8 cellular contexts compared by ENCODE assay signal in genomic region chr2:9004338-9005204, GRCh38. TPM values are rescaled to one million over a fixed set of nuclear protein-coding genes. Genes with fewer than 3 reads are reported as not detected.
DNase-seq lines count a peak whose midpoint lies in the region; ATAC-seq and TF ChIP-seq lines count a peak whose summit lies in the region.

No MANE protein-coding gene starts in this region.

- H3K4me1 ChIP-seq in breast epithelium = no peaks in the 10 kb centered on the region
- no peaks in the 10 kb centered on the region for H3K4me1 ChIP-seq in urinary bladder (ENCODE audit: insufficient read depth)

- no peaks in the 10 kb centered on the region for H3K9me3 Mint-ChIP-seq in Calu3 (ENCODE audit: low read depth, unreplicated experiment)
- H3K9me3 Mint-ChIP-seq in memory B cell = no peaks in the 10 kb centered on the region

- CTCF ChIA-PET in Calu3 (lab: Charles Lee) = interaction anchor here (0.9 kb wide), 1 partner anchor 11 kb away, joined by 3 read pairs; no protein-coding TSS in a partner anchor

- H3K4me1 Mint-ChIP-seq in Calu3 (ENCODE audit: low read depth, unreplicated experiment) (peaks cover 26% of the 10 kb centered on the region), memory B cell (peaks cover 6% of the 10 kb centered on the region)

- no peaks in the 10 kb centered on the region for H3K9me3 ChIP-seq in breast epithelium

- TF ChIP-seq CTCF in Calu3 (IDR thresholded peaks at IDR 0.05; ENCODE audit: unreplicated experiment) (no peak), breast epithelium (IDR thresholded peaks at IDR 0.05) (no peak)

- H3K36me3 ChIP-seq in breast epithelium (no peaks in the 10 kb centered on the region), urinary bladder (ENCODE audit: insufficient read depth) (no peaks in the 10 kb centered on the region)

- TSS peak; percentile 65 for BruUV-seq in Calu3 (replicated peaks; lab: Mats Ljungman, UMichigan)

- H3K36me3 Mint-ChIP-seq in Calu3 (ENCODE audit: insufficient read depth, unreplicated experiment) = peaks cover 27% of the 10 kb centered on the region
- no peaks in the 10 kb centered on the region for H3K36me3 Mint-ChIP-seq in memory B cell

- H3K27me3 Mint-ChIP-seq in Calu3 (ENCODE audit: unreplicated experiment) (no peaks in the 10 kb centered on the region), memory B cell (peaks cover 9% of the 10 kb centered on the region)

- H3K27me3 ChIP-seq in breast epithelium = no peaks in the 10 kb centered on the region

- H3K4me3 ChIP-seq in Jurkat, Clone E6-1 (ENCODE audit: low read length) = peak overlapping the region; percentile 66
- H3K4me3 ChIP-seq in breast epithelium (peak overlapping the region; percentile 61 to 97 (median 85)), urinary bladder (ENCODE audit: low read depth, low read length) (peak overlapping the region; percentile 78)

- peak overlapping the region; percentile 92 for H3K4me3 Mint-ChIP-seq in Calu3 (ENCODE audit: low read depth, unreplicated experiment)
- peak overlapping the region; percentile 80 for H3K4me3 Mint-ChIP-seq in memory B cell

- peak overlapping the region; percentile 82 to 87 for H3K27ac ChIP-seq in breast epithelium
- H3K27ac ChIP-seq in urinary bladder (ENCODE audit: low read depth) = peak overlapping the region; percentile 95

- ATAC-seq in memory B cell (ENCODE audit: low read depth) (no peak), left lobe of liver (no peak), HG03469 (IDR thresholded peaks at IDR 0.05; ENCODE audit: unreplicated experiment) (no peak)

- DNase-seq in Calu3 (no peak), breast epithelium (ENCODE audit: low spot score in 2 of 2) (no peak), memory B cell (ENCODE audit: low spot score in 2 of 2) (peak in 1 of 2 donors; percentile 18), foreskin melanocyte (no peak), left lobe of liver (ENCODE audit: low spot score) (no peak)
- DNase-seq in Jurkat, Clone E6-1 (ENCODE audit: low read depth, low spot score) = no peak

- H3K27ac Mint-ChIP-seq in Calu3 (ENCODE audit: unreplicated experiment) = peak overlapping the region; percentile 84
- no peak overlapping the region for H3K27ac Mint-ChIP-seq in memory B cell

- WGBS in urinary bladder = 16% methylated on average over 25 of the region's 25 CpGs

- no peak for TF ChIP-seq POLR2A in breast epithelium (IDR thresholded peaks at IDR 0.05)

- intact Hi-C loops in Calu3 (cut with micrococcal nuclease; ENCODE audit: unreplicated experiment) = loop anchor here (5.0 kb wide), 1 partner anchor 103 kb away; no protein-coding TSS in a partner anchor
- intact Hi-C loops in breast epithelium (cut with DNase I; ENCODE audit: low total_unique reads) = no loop called here

RNA-seq across cellular contexts. Expression of gene MBOAT2, which starts 1.1 kb away (rescaled TPM):
- 36.8 and 40.9 TPM in 2 replicates for total RNA-seq in Calu3 (2022)
- 21.9 TPM for polyA plus RNA-seq in Jurkat, Clone E6-1 (2012; ENCODE audit: insufficient read depth, insufficient read length)
- total RNA-seq in breast epithelium = 10 to 100 TPM in 2 of 3 donors, 1 to 10 TPM in 1; 6.4 to 41.0 (median 23.6) TPM
- 58.4 TPM for total RNA-seq in urinary bladder
- polyA plus RNA-seq in urinary bladder = 9.4 TPM
- 0.91 TPM for total RNA-seq in left lobe of liver
